ENCODE assay signal across 8 cellular contexts in genomic region chr1:2212542-2213491, GRCh38. TPM values are rescaled to one million over a fixed set of nuclear protein-coding genes. Genes with fewer than 3 reads are reported as not detected.
DNase-seq lines count a peak whose midpoint lies in the region; ATAC-seq, FAIRE-seq and TF ChIP-seq lines count a peak whose summit lies in the region.

No MANE protein-coding gene starts in this region.

- H3K4me3 ChIP-seq in ACC112 (ENCODE audit: low read depth, low read length) = peak overlapping the region; percentile 60
- H3K4me3 ChIP-seq in GM23248 = peak overlapping the region; percentile 55
- H3K4me3 ChIP-seq in GM12878 = no peak overlapping the region

- no peaks in the 10 kb centered on the region for H3K27me3 Mint-ChIP-seq in osteocyte (ENCODE audit: unreplicated experiment)

- H3K9me2 ChIP-seq in GM23248 (ENCODE audit: insufficient read depth) = no peaks in the 10 kb centered on the region

- no peaks in the 10 kb centered on the region for H3K27me3 ChIP-seq in ACC112 (ENCODE audit: insufficient read depth, low read length)
- H3K27me3 ChIP-seq in GM23248 (replicated peaks; ENCODE audit: insufficient read depth) = no peaks in the 10 kb centered on the region
- no peaks in the 10 kb centered on the region; a peak in 1 of 4 replicates for H3K27me3 ChIP-seq in GM12878 (replicated peaks in 1 of 2; ENCODE audit: control insufficient read depth in 2 of 2, insufficient read depth in 2 of 2, low read length in 1 of 2)

- no TSS peak for BruUV-seq in GM12878 (replicated peaks; lab: Mats Ljungman, UMichigan)

- H3K9me3 Mint-ChIP-seq in osteocyte (ENCODE audit: unreplicated experiment) = no peaks in the 10 kb centered on the region

- no peaks in the 10 kb centered on the region for H3K79me2 ChIP-seq in ACC112 (ENCODE audit: control insufficient read depth, insufficient read depth, low read length, unreplicated experiment)
- H3K79me2 ChIP-seq in GM23248 (ENCODE audit: insufficient read depth) = no peaks in the 10 kb centered on the region
- no peaks in the 10 kb centered on the region for H3K79me2 ChIP-seq in GM12878 (ENCODE audit: control insufficient read depth, insufficient read depth, low read length)

- H4K20me1 ChIP-seq in GM23248 (ENCODE audit: insufficient read depth) (no peaks in the 10 kb centered on the region), GM12878 (ENCODE audit: control insufficient read depth, insufficient read depth) (no peaks in the 10 kb centered on the region)

- WGBS in GM23248 (ENCODE audit: low coverage in 1 of 2, low lambda C conversion rate in 2 of 2, missing lambda C conversion rate in 2 of 2), 2 experiments = 1 to 2% methylated on average over 36 to 49 of the region's 49 CpGs
- WGBS in GM12878 (ENCODE audit: insufficient coverage, insufficient replicate concordance, low lambda C conversion rate, missing lambda C conversion rate) = 10% methylated on average over 47 of the region's 49 CpGs

- no peaks in the 10 kb centered on the region for H3K36me3 ChIP-seq in ACC112 (ENCODE audit: insufficient read depth, low read length)
- H3K36me3 ChIP-seq in GM23248 (ENCODE audit: low read depth) = no peaks in the 10 kb centered on the region
- no peaks in the 10 kb centered on the region for H3K36me3 ChIP-seq in GM12878 (ENCODE audit: control insufficient read depth in 2 of 2, insufficient read depth in 2 of 2, low read length in 1 of 2)

- H3K4me2 ChIP-seq in GM23248 (ENCODE audit: unreplicated experiment) = peak overlapping the region; percentile 79
- H3K4me2 ChIP-seq in GM12878 (ENCODE audit: control insufficient read depth, insufficient read depth) = peak overlapping the region; percentile 53; the same call in 1 of the 2 replicates

- no peaks in the 10 kb centered on the region for H3K36me3 Mint-ChIP-seq in osteocyte (ENCODE audit: unreplicated experiment)

- peaks cover 37% of the 10 kb centered on the region for H3K4me1 Mint-ChIP-seq in osteocyte (ENCODE audit: unreplicated experiment)

- no peak overlapping the region for H2AFZ ChIP-seq in ACC112 (ENCODE audit: low read length, unreplicated experiment)
- peak overlapping the region; percentile 74; the same call in 1 of the 2 replicates for H2AFZ ChIP-seq in GM23248
- peak overlapping the region; percentile 40 for H2AFZ ChIP-seq in GM12878 (ENCODE audit: control insufficient read depth, low read depth, low read length)

- H3K27ac ChIP-seq in ACC112 (ENCODE audit: low read depth, low read length) = peak overlapping the region; percentile 95
- peak overlapping the region; percentile 96 for H3K27ac ChIP-seq in GM23248
- H3K27ac ChIP-seq in GM12878 (ENCODE audit: control insufficient read depth, insufficient read depth) = no peak overlapping the region

- RAD21 ChIA-PET in GM12878 (lab: Charles Lee; ENCODE audit: unreplicated experiment) = no interaction called here

- peak overlapping the region; percentile 38 for H3K4me3 Mint-ChIP-seq in osteocyte (ENCODE audit: unreplicated experiment)

- ATAC-seq in GM12878 (peak; percentile 68), left cardiac atrium (peak; percentile 65 to 71), GM21526 (IDR thresholded peaks at IDR 0.05; ENCODE audit: low FRiP score, unreplicated experiment) (no peak), GM18511 (IDR thresholded peaks at IDR 0.05; ENCODE audit: unreplicated experiment) (no peak)

- CTCF ChIA-PET in GM12878 (lab: Yijun Ruan, JAX) = no interaction called here

- SMC1A ChIA-PET in GM12878 (lab: Charles Lee; ENCODE audit: uncharacterized antibody, unreplicated experiment) = no interaction called here

- H3F3A ChIP-seq in GM23248 (ENCODE audit: insufficient read depth) = peaks cover 18% of the 10 kb centered on the region; the same call in 1 of the 2 replicates

- no peak for TF ChIP-seq EP300 in GM12878 (IDR thresholded peaks at IDR 0.05; ENCODE audit: borderline replicate concordance in 1 of 2, control insufficient read depth in 1 of 2, low read depth in 2 of 2, low read length in 2 of 2)

- H3K4me1 ChIP-seq in ACC112 (ENCODE audit: control insufficient read depth, insufficient read depth, low read length, unreplicated experiment) = peaks cover 42% of the 10 kb centered on the region
- H3K4me1 ChIP-seq in GM23248 (ENCODE audit: insufficient read depth) = peaks cover 39% of the 10 kb centered on the region
- H3K4me1 ChIP-seq in GM12878 (ENCODE audit: control insufficient read depth, insufficient read depth, low read length) = no peaks in the 10 kb centered on the region

- DNase-seq in GM23248 = peak; percentile 99
- DNase-seq in SHP77 treated with DMSO at 0.1 percent for 48 hours (lab: John Stamatoyannopoulos, UW) = peak; percentile 65
- no peak for DNase-seq in GM12878 (ENCODE audit: low read depth, low spot score)
- peak; percentile 98 for DNase-seq in left cardiac atrium
- peak; percentile 96 for DNase-seq in osteocyte (ENCODE audit: extremely low spot score, unreplicated experiment)

- H3K9me3 ChIP-seq in GM23248 (ENCODE audit: low read depth) = no peaks in the 10 kb centered on the region
- H3K9me3 ChIP-seq in GM12878 (replicated peaks; ENCODE audit: control insufficient read depth, insufficient read depth, low read length) = no peaks in the 10 kb centered on the region

- in situ Hi-C loops in GM23248 (cut with MboI) = no loop called here
- in situ Hi-C loops in GM12878 (cut with MboI) = no loop called here

- H3K27ac Mint-ChIP-seq in osteocyte (ENCODE audit: unreplicated experiment) = peak overlapping the region; percentile 91

- peak in 2 of 3 experiments; percentile 28 to 36; a peak in 3 of 6 replicates for TF ChIP-seq CTCF in GM12878 (IDR thresholded peaks at IDR 0.05 in 2 of 3, conservative IDR thresholded peaks at IDR 0.05 in 1 of 3; ENCODE audit: control insufficient read depth in 2 of 3, extremely low read depth in 1 of 3, insufficient read depth in 1 of 3, low read depth in 3 of 3, low read length in 3 of 3)
- peak; percentile 33 for TF ChIP-seq CTCF in osteocyte (IDR thresholded peaks at IDR 0.05)

- peak overlapping the region; percentile 92 for H3K9ac ChIP-seq in GM23248
- H3K9ac ChIP-seq in GM12878 (ENCODE audit: control insufficient read depth, insufficient read depth, low read length) = 0 out of 2 replicates have a peak overlapping the region, but pooled peaks have one; percentile 4

- intact Hi-C loops in GM12878 (cut with micrococcal nuclease; ENCODE audit: unreplicated experiment) (no loop called here), left cardiac atrium (cut with DNase I) (no loop called here)

- FAIRE-seq in GM12878 (lab: Jason Lieb, UNC) = no peak

- POLR2A ChIA-PET in GM12878 (lab: Charles Lee) = no interaction called here

- no peak for TF ChIP-seq POLR2A in GM12878 (IDR thresholded peaks at IDR 0.05; ENCODE audit: low read depth, low read length)

- TF ChIP-seq RAD21 in GM12878 (IDR thresholded peaks at IDR 0.05; ENCODE audit: insufficient read depth, low read depth, low read length) = no peak

TF ChIP-seq in GM12878, 131 proteins besides CTCF, POLR2A, EP300 and RAD21 (continues in another document):
- no peak for TF ChIP-seq CBFB (IDR thresholded peaks at IDR 0.05; ENCODE audit: low read depth)
- no peak for TF ChIP-seq BACH1 (IDR thresholded peaks at IDR 0.05; ENCODE audit: borderline replicate concordance)

RNA-seq across cellular contexts. Expression of gene SKI, which starts 15.3 kb away (rescaled TPM):
- total RNA-seq in GM23248 (2014; rRNA removed; shearing (Covaris generic)) = 23.1 and 26.8 TPM in 2 replicates
- polyA plus RNA-seq in GM23248 (2016; fragmentation: Nextera tagmentation; extraction: Ambion mirVana) (3.8 and 4.0 TPM in 2 replicates), GM12878 (2011; rRNA removed) (0.99 and 1.4 TPM in 2 replicates), GM12878 (2014; fragmentation: Illumina TruSeq; extraction: Trizol) (2.4 and 3.8 TPM in 2 replicates), GM12878 (2014; fragmentation: Nextera tagmentation; extraction: Ambion mirVana) (under 1 TPM; 0.03 to 0.07 TPM), GM12878 (2014; rRNA removed) (4.8 and 5.2 TPM in 2 replicates), GM12878 (2016; fragmentation: Nextera tagmentation; extraction: Ambion mirVana) (under 1 TPM; 0.18 to 0.54 TPM)
- total RNA-seq in GM12878 (2013; cell fraction: nucleolus; rRNA removed) = 11.9 and 13.5 TPM in 2 replicates
- total RNA-seq in GM12878 (2014; rRNA removed) (2.1 and 3.2 TPM in 2 replicates), GM12878 (2014; rRNA removed; fragmentation: Illumina TruSeq; extraction: Trizol) (0.54 and 0.55 TPM in 2 replicates), GM12878 (2021) (11.6 and 14.9 TPM in 2 replicates), left cardiac atrium (10 to 100 TPM; 47.1 to 66.9 TPM), osteocyte (131 and 132 TPM in 2 replicates)
- polyA plus RNA-seq in GM12878 (2011; ENCODE audit: low read depth) = 1.7 TPM
- polyA plus RNA-seq in GM12878 (2011; cell fraction: cytosol; rRNA removed) = 1.7 and 2.1 TPM in 2 replicates
- polyA plus RNA-seq in GM12878 (2011; cell fraction: nucleus; rRNA removed) = 4.9 and 8.7 TPM in 2 replicates
- polyA plus RNA-seq in GM12878 (2012) = 4.4 and 4.7 TPM in 2 replicates
- 1.0 and 2.2 TPM in 2 replicates for polyA minus RNA-seq in GM12878 (2011; rRNA and poly(A)+ RNA removed)
- polyA minus RNA-seq in GM12878 (2011; cell fraction: cytosol; rRNA and poly(A)+ RNA removed) = 2.9 and 3.6 TPM in 2 replicates
- 3.9 and 4.3 TPM in 2 replicates for polyA minus RNA-seq in GM12878 (2011; cell fraction: nucleus; rRNA and poly(A)+ RNA removed)

RNA-seq across cellular contexts. Expression of gene FAAP20, which starts 18.2 kb away (rescaled TPM):
- total RNA-seq in GM23248 (2014; rRNA removed; shearing (Covaris generic)) = 33.4 and 34.5 TPM in 2 replicates
- 122 and 127 TPM in 2 replicates for polyA plus RNA-seq in GM23248 (2016; fragmentation: Nextera tagmentation; extraction: Ambion mirVana)
- 13.3 and 16.5 TPM in 2 replicates for total RNA-seq in GM12878 (2013; cell fraction: nucleolus; rRNA removed)
- total RNA-seq in GM12878 (2014; rRNA removed) = 32.5 and 34.7 TPM in 2 replicates
- 3.6 and 4.4 TPM in 2 replicates for total RNA-seq in GM12878 (2014; rRNA removed; fragmentation: Illumina TruSeq; extraction: Trizol)
- 68.5 and 71.2 TPM in 2 replicates for total RNA-seq in GM12878 (2021)
- 7.1 TPM for polyA plus RNA-seq in GM12878 (2011; ENCODE audit: low read depth)
- 2.6 and 7.0 TPM in 2 replicates for polyA plus RNA-seq in GM12878 (2011; rRNA removed)
- 13.0 and 30.7 TPM in 2 replicates for polyA plus RNA-seq in GM12878 (2011; cell fraction: cytosol; rRNA removed)
- polyA plus RNA-seq in GM12878 (2011; cell fraction: nucleus; rRNA removed) = 20.8 and 30.9 TPM in 2 replicates
- polyA plus RNA-seq in GM12878 (2012) = 26.3 and 32.4 TPM in 2 replicates
- 0.43 and 2.6 TPM in 2 replicates for polyA plus RNA-seq in GM12878 (2014; fragmentation: Illumina TruSeq; extraction: Trizol)
- 1 to 10 TPM in 1 of 2 experiments, under 1 TPM in 1; 0.79 to 1.2 TPM for polyA plus RNA-seq in GM12878 (2014; fragmentation: Nextera tagmentation; extraction: Ambion mirVana)
- polyA plus RNA-seq in GM12878 (2014; rRNA removed) = 89.9 and 91.8 TPM in 2 replicates
- polyA plus RNA-seq in GM12878 (2016; fragmentation: Nextera tagmentation; extraction: Ambion mirVana) = 10 to 100 TPM; 57.2 to 60.2 TPM
- polyA minus RNA-seq in GM12878 (2011; rRNA and poly(A)+ RNA removed) = 1.5 and 4.7 TPM in 2 replicates
- polyA minus RNA-seq in GM12878 (2011; cell fraction: cytosol; rRNA and poly(A)+ RNA removed) = 3.3 and 9.1 TPM in 2 replicates
- 5.6 and 10.3 TPM in 2 replicates for polyA minus RNA-seq in GM12878 (2011; cell fraction: nucleus; rRNA and poly(A)+ RNA removed)
- total RNA-seq in left cardiac atrium = 10 to 100 TPM; 35.4 to 41.4 TPM
- total RNA-seq in osteocyte = 85.1 and 90.4 TPM in 2 replicates

Comparison
In these comparisons a context has a peak if more than half of its experiments do, and no peak if none do; other contexts are left out.
1. ATAC-seq: peak in GM12878 (single experiment) and left cardiac atrium (2 of 2); none in GM21526 (single experiment) and GM18511 (single experiment).